In genomic region chr1:25810341-25811299, GRCh38 we compare ENCODE assay signal across 1 cellular context.
A peak's percentile ranks its signal among the peaks of the same experiment; 100 is the strongest.
TF ChIP-seq lines count a peak whose summit lies in the region.

No MANE protein-coding gene starts in this region.

TF ChIP-seq in GM12878, 131 proteins besides CTCF, POLR2A, EP300 and RAD21 (continued from another document and continues in another):
- no peak for TF ChIP-seq NFIC (IDR thresholded peaks at IDR 0.05; ENCODE audit: low read depth, low read length)
- no peak for TF ChIP-seq MAX (IDR thresholded peaks at IDR 0.05; ENCODE audit: low read depth, low read length)
- TF ChIP-seq BRCA1 (IDR thresholded peaks at IDR 0.05; ENCODE audit: low read depth, low read length), result no peak
- TF ChIP-seq E2F8 (IDR thresholded peaks at IDR 0.05; ENCODE audit: low read depth, partially characterized antibody), result no peak
- TF ChIP-seq RFX5 (IDR thresholded peaks at IDR 0.05; ENCODE audit: low read depth, low read length), result no peak
- no peak for TF ChIP-seq IRF3 (IDR thresholded peaks at IDR 0.05)
- TF ChIP-seq CEBPB (IDR thresholded peaks at IDR 0.05; ENCODE audit: borderline replicate concordance in 1 of 2, low read depth in 2 of 2, low read length in 2 of 2), result no peak
- no peak for TF ChIP-seq E4F1 (IDR thresholded peaks at IDR 0.05; ENCODE audit: borderline replicate concordance, partially characterized antibody)
- no peak for TF ChIP-seq SREBF2 (IDR thresholded peaks at IDR 0.05; ENCODE audit: low read length)
- no peak for TF ChIP-seq MXI1 (IDR thresholded peaks at IDR 0.05; ENCODE audit: low read depth, low read length)
- no peak for TF ChIP-seq NRF1 (conservative IDR thresholded peaks at IDR 0.05; ENCODE audit: low read depth, low read length)
- TF ChIP-seq HDAC2 (IDR thresholded peaks at IDR 0.05), result no peak
- TF ChIP-seq GATAD2B (conservative IDR thresholded peaks at IDR 0.05; ENCODE audit: low read depth), result peak; percentile 56; the same call in 1 of the 2 replicates
- TF ChIP-seq MYC (IDR thresholded peaks at IDR 0.05; ENCODE audit: insufficient read depth, insufficient read length, insufficient replicate concordance, low read length, severe bottlenecking), result no peak
- TF ChIP-seq USF2 (IDR thresholded peaks at IDR 0.05; ENCODE audit: borderline replicate concordance, low read depth, low read length), result no peak
- no peak for TF ChIP-seq ATF3 (IDR thresholded peaks at IDR 0.05; ENCODE audit: borderline replicate concordance, extremely low read depth, low read depth, low read length)
- no peak for TF ChIP-seq EED (IDR thresholded peaks at IDR 0.05; ENCODE audit: low read depth)
- TF ChIP-seq CHD1 (IDR thresholded peaks at IDR 0.05; ENCODE audit: low read depth, low read length), result no peak
- no peak for TF ChIP-seq ZBTB40 (IDR thresholded peaks at IDR 0.05; ENCODE audit: borderline replicate concordance)
- TF ChIP-seq BCLAF1 (IDR thresholded peaks at IDR 0.05), result no peak
- no peak for TF ChIP-seq IKZF2 (IDR thresholded peaks at IDR 0.05)
- no peak for TF ChIP-seq ZNF687 (IDR thresholded peaks at IDR 0.05)
- TF ChIP-seq SMAD1 (IDR thresholded peaks at IDR 0.05; ENCODE audit: low read depth, partially characterized antibody), result no peak
- TF ChIP-seq RELB (IDR thresholded peaks at IDR 0.05; ENCODE audit: low read depth), result no peak
- TF ChIP-seq HDGF (IDR thresholded peaks at IDR 0.05), result peak; percentile 54; the same call in 1 of the 2 replicates
- no peak for TF ChIP-seq KAT2A (conservative IDR thresholded peaks at IDR 0.05; ENCODE audit: control insufficient read depth, low read depth, low read length)
- no peak for TF ChIP-seq POLR2AphosphoS5 (IDR thresholded peaks at IDR 0.05; ENCODE audit: low read length)
- TF ChIP-seq SIX5 (IDR thresholded peaks at IDR 0.05; ENCODE audit: low read depth, low read length, severe bottlenecking), result no peak
- TF ChIP-seq IKZF1 (conservative IDR thresholded peaks at IDR 0.05), result 0 out of 2 replicates have a peak, but pooled peaks have one; percentile 23
- no peak for TF ChIP-seq ZNF622 (IDR thresholded peaks at IDR 0.05)
- TF ChIP-seq ATF7 (IDR thresholded peaks at IDR 0.05; ENCODE audit: low read depth), result no peak
- TF ChIP-seq KLF5 (IDR thresholded peaks at IDR 0.05; ENCODE audit: partially characterized antibody), result peak; percentile 26
- no peak for TF ChIP-seq YBX1 (IDR thresholded peaks at IDR 0.05)
- no peak for TF ChIP-seq HCFC1 (IDR thresholded peaks at IDR 0.05; ENCODE audit: low read length)
- TF ChIP-seq ZNF207 (IDR thresholded peaks at IDR 0.05; ENCODE audit: borderline replicate concordance), result no peak
- TF ChIP-seq FOXK2 (IDR thresholded peaks at IDR 0.05), result no peak
- no peak for TF ChIP-seq CBFB (IDR thresholded peaks at IDR 0.05; ENCODE audit: low read depth)
- TF ChIP-seq SPI1 (IDR thresholded peaks at IDR 0.05; ENCODE audit: borderline replicate concordance, insufficient read depth, low read depth, low read length), result no peak
- peak; percentile 95 for TF ChIP-seq NR2F1 (conservative IDR thresholded peaks at IDR 0.05)
- no peak for TF ChIP-seq CHD4 (IDR thresholded peaks at IDR 0.05)
- no peak for TF ChIP-seq ZNF274 (IDR thresholded peaks at IDR 0.05; ENCODE audit: insufficient read depth, insufficient read length)
- no peak for TF ChIP-seq POU2F2 (IDR thresholded peaks at IDR 0.05; ENCODE audit: borderline replicate concordance, low read depth, low read length)
- TF ChIP-seq ZZZ3 (IDR thresholded peaks at IDR 0.05; ENCODE audit: control insufficient read depth, insufficient read length, low read depth), result no peak
